Comparison of ENCODE assay signal across 13 cellular contexts in the genomic region with DNA sequence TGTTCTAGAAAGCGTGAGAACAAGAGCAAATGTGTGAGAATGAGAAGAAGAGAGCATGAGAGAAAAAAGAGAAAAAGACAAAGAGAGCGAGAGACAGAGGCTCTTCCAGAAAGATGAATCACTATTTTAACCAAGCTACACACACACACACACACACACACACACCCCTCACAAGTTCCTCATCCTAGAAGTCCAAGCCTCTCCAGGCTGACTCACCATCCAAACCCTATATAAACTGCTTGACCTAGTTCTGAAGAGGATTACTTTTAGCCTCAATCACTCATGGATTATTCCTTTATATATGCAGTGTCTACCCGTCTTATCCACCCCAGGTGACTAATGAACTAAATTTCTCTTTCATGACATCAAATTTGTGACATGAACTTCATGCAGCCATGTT. TPM values are rescaled to one million over a fixed set of nuclear protein-coding genes. Genes with fewer than 3 reads are reported as not detected.
DNase-seq lines count a peak whose midpoint lies in the region; ATAC-seq and TF ChIP-seq lines count a peak whose summit lies in the region.
"Had no signal": no experiment of that assay in that cellular context is flagged by ENCODE, and none has a peak within 500 bp of the region (broad histone marks: within the 10 kb centered on the region; RNA-seq: fewer than 3 reads in every experiment).

No MANE protein-coding gene starts in this region.

- no peak overlapping the region for H3K27ac ChIP-seq in mesendoderm (ENCODE audit: low read depth, low read length)
- H3K27ac ChIP-seq: C4-2B, cardiac muscle cell, KMS-11 had no signal

- no peak overlapping the region for H3K18ac ChIP-seq in mesendoderm (ENCODE audit: low read length)

- no peak for TF ChIP-seq CTCF in progenitor cell of endocrine pancreas (IDR thresholded peaks at IDR 0.05; ENCODE audit: unreplicated experiment)

- H3K4ac ChIP-seq in mesendoderm (ENCODE audit: low read depth, low read length): no peak overlapping the region

- H3K27me3 Mint-ChIP-seq in progenitor cell of endocrine pancreas: no peaks in the 10 kb centered on the region
- no peaks in the 10 kb centered on the region for H3K27me3 Mint-ChIP-seq in natural killer cell treated with Interleukin-12 subunit alpha and Interleukin-12 subunit beta and Interleukin-15 and Interleukin-18, amount 100 ng/mL, for 72 hours

- no peaks in the 10 kb centered on the region for H3K79me1 ChIP-seq in mesendoderm (ENCODE audit: low read length)

- no peak overlapping the region for H3K9ac ChIP-seq in mesendoderm (ENCODE audit: low read length)
- H3K9ac ChIP-seq: KMS-11 had no signal

- H3K4me1 Mint-ChIP-seq in progenitor cell of endocrine pancreas (ENCODE audit: low read depth): no peaks in the 10 kb centered on the region
- H3K4me1 Mint-ChIP-seq in natural killer cell treated with Interleukin-12 subunit alpha and Interleukin-12 subunit beta and Interleukin-15 and Interleukin-18, amount 100 ng/mL, for 72 hours (ENCODE audit: low read depth in 2 of 2): peaks cover 0 to 4% of the 10 kb centered on the region in 2 donors

- H3K4me3 ChIP-seq in mesendoderm (ENCODE audit: low read length): no peak overlapping the region
- H3K4me3 ChIP-seq: cardiac muscle cell had no signal

- no peak overlapping the region for H2BK5ac ChIP-seq in mesendoderm (ENCODE audit: low read length)

- no peaks in the 10 kb centered on the region for H3K9me3 Mint-ChIP-seq in progenitor cell of endocrine pancreas (ENCODE audit: low read depth)
- H3K9me3 Mint-ChIP-seq in natural killer cell treated with Interleukin-12 subunit alpha and Interleukin-12 subunit beta and Interleukin-15 and Interleukin-18, amount 100 ng/mL, for 72 hours: no peaks in the 10 kb centered on the region
- H3K9me3 Mint-ChIP-seq: T-helper 1 cell treated with Interleukin-12 subunit alpha and Interleukin-12 subunit beta and Interleukin-4 antibody, amounts not matched to agents 30 μg/mL and 1 μg/mL, for 36 hours had no signal

- no peaks in the 10 kb centered on the region for H3K36me3 Mint-ChIP-seq in progenitor cell of endocrine pancreas (ENCODE audit: insufficient read depth)
- no peaks in the 10 kb centered on the region for H3K36me3 Mint-ChIP-seq in natural killer cell treated with Interleukin-12 subunit alpha and Interleukin-12 subunit beta and Interleukin-15 and Interleukin-18, amount 100 ng/mL, for 72 hours

- H3K27me3 ChIP-seq in mesendoderm (ENCODE audit: insufficient read depth, low read length, poor library complexity): no peaks in the 10 kb centered on the region
- H3K27me3 ChIP-seq: cardiac muscle cell had no signal

- no peaks in the 10 kb centered on the region for H3K79me2 ChIP-seq in mesendoderm (ENCODE audit: control insufficient read depth, insufficient read depth, low read length)

- H4K8ac ChIP-seq in mesendoderm (ENCODE audit: low read depth, low read length): no peak overlapping the region

- H2BK15ac ChIP-seq in mesendoderm (replicated peaks; ENCODE audit: low read depth): no peak overlapping the region

- H3K36me3 ChIP-seq in mesendoderm (ENCODE audit: control insufficient read depth, insufficient read depth, low read length): no peaks in the 10 kb centered on the region
- H3K36me3 ChIP-seq: cardiac muscle cell had no signal

- no peak for ATAC-seq in natural killer cell treated with Interleukin-12 subunit alpha and Interleukin-12 subunit beta and Interleukin-15 and Interleukin-18, amount 100 ng/mL, for 72 hours

- no peak overlapping the region for H3K4me3 Mint-ChIP-seq in progenitor cell of endocrine pancreas (ENCODE audit: low read depth)
- H3K4me3 Mint-ChIP-seq in natural killer cell treated with Interleukin-12 subunit alpha and Interleukin-12 subunit beta and Interleukin-15 and Interleukin-18, amount 100 ng/mL, for 72 hours: no peak overlapping the region
- H3K4me3 Mint-ChIP-seq: T-helper 1 cell treated with Interleukin-12 subunit alpha and Interleukin-12 subunit beta and Interleukin-4 antibody, amounts not matched to agents 30 μg/mL and 1 μg/mL, for 36 hours had no signal

- no peak overlapping the region for H3K56ac ChIP-seq in mesendoderm (ENCODE audit: low read length)

- no CpG with 5 or more reads among the region's 3 CpGs for WGBS in mesendoderm (ENCODE audit: extremely low coverage, insufficient coverage, low lambda C conversion rate)

- H2BK120ac ChIP-seq in mesendoderm (ENCODE audit: low read depth, low read length): no peak overlapping the region

- no peak overlapping the region for H3K23ac ChIP-seq in mesendoderm (ENCODE audit: low read length)

- H2AK5ac ChIP-seq in mesendoderm (ENCODE audit: low read length): no peak overlapping the region

- peak; percentile 54 for DNase-seq in AG08396 (ENCODE audit: low spot score)
- DNase-seq in HT-29 (ENCODE audit: low spot score): peak; percentile 9
- peak; percentile 93 for DNase-seq in amniotic epithelial cell (ENCODE audit: low read depth)
- peak; percentile 93 for DNase-seq in iris pigment epithelial cell (ENCODE audit: low read depth)
- DNase-seq in hypothalamus (lab: John Stamatoyannopoulos, UW): no peak
- DNase-seq in progenitor cell of endocrine pancreas (ENCODE audit: low spot score, unreplicated experiment): no peak
- no peak for DNase-seq in natural killer cell treated with Interleukin-12 subunit alpha and Interleukin-12 subunit beta and Interleukin-15 and Interleukin-18, amount 100 ng/mL, for 72 hours (ENCODE audit: low spot score)
- no peak for DNase-seq in mesendoderm
- DNase-seq: NCI-H510A treated with DMSO at 0.1 percent for 48 hours had no signal

- H3K4me1 ChIP-seq in mesendoderm (ENCODE audit: control insufficient read depth, low read depth, low read length): no peaks in the 10 kb centered on the region

- no peak overlapping the region for H3K4me2 ChIP-seq in mesendoderm (ENCODE audit: low read length)
- H3K4me2 ChIP-seq: KMS-11 had no signal

- no peak overlapping the region for H3K27ac Mint-ChIP-seq in progenitor cell of endocrine pancreas
- no peak overlapping the region for H3K27ac Mint-ChIP-seq in natural killer cell treated with Interleukin-12 subunit alpha and Interleukin-12 subunit beta and Interleukin-15 and Interleukin-18, amount 100 ng/mL, for 72 hours
- H3K27ac Mint-ChIP-seq: T-helper 1 cell treated with Interleukin-12 subunit alpha and Interleukin-12 subunit beta and Interleukin-4 antibody, amounts not matched to agents 30 μg/mL and 1 μg/mL, for 36 hours had no signal

- no peak overlapping the region for H4K5ac ChIP-seq in mesendoderm (ENCODE audit: low read length)

RNA-seq across cellular contexts. Expression of a gene that starts 37.6 kb away (rescaled TPM):
- total RNA-seq in HT-29 (2014; rRNA removed; shearing (Covaris generic)): not detected in 2 replicates
- not detected in 2 replicates for total RNA-seq in progenitor cell of endocrine pancreas
- not detected for total RNA-seq in natural killer cell treated with Interleukin-12 subunit alpha and Interleukin-12 subunit beta and Interleukin-15 and Interleukin-18, amount 100 ng/mL, for 72 hours
- polyA plus RNA-seq in mesendoderm (2013, experiment 1 of 2): not detected
- not detected for polyA plus RNA-seq in mesendoderm (2013, experiment 2 of 2)
- total RNA-seq: cardiac muscle cell had no signal
- polyA plus RNA-seq: cardiac muscle cell had no signal

Comparison
In these comparisons a context has a peak if more than half of its experiments do, and no peak if none do; other contexts are left out.
1. DNase-seq: peak in AG08396 (single experiment), HT-29 (single experiment), amniotic epithelial cell (single experiment) and iris pigment epithelial cell (single experiment); none in hypothalamus (0 of 51), progenitor cell of endocrine pancreas (single experiment), natural killer cell treated with Interleukin-12 subunit alpha and Interleukin-12 subunit beta and Interleukin-15 and Interleukin-18, amount 100 ng/mL, for 72 hours (single experiment) and mesendoderm (single experiment).